In the genomic region with DNA sequence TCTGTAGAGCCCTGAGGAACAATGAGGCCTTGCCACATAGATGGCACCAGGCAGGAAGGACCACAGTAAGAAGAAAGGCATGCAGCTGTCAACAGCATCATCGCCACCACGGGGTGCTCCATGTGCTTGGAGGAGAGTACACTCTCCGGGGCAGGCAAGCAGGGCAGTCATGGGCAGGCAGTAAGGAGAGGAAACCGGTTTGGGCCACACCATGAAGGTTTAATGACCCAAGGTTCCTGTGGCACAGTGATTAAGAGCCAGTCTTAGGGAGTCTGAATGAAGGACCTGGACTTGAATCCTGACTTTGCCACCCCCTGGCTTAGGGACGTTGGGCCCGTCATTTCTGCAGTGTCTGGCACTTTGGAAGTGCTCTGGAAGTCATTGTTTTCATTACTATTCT, we compare ENCODE assay signal across 9 cellular contexts.
DNase-seq lines count a peak whose midpoint lies in the region; ATAC-seq and TF ChIP-seq lines count a peak whose summit lies in the region.
"Had no signal": no experiment of that assay in that cellular context is flagged by ENCODE, and none has a peak within 500 bp of the region (broad histone marks: within the 10 kb centered on the region; RNA-seq: fewer than 3 reads in every experiment).

No MANE protein-coding gene starts in this region.

- intact Hi-C loops in Right ventricle myocardium inferior (cut with DNase I) (no loop called here), posterior vena cava (cut with DNase I) (no loop called here)

- peak overlapping the region; percentile 82 for H3K27ac Mint-ChIP-seq in endothelial cell (ENCODE audit: unreplicated experiment)
- H3K27ac Mint-ChIP-seq in stimulated activated naive CD8-positive, alpha-beta T cell treated with anti-CD3 and anti-CD28 coated beads, Interleukin-15, amount 100 ng/mL, for 72 hours: peak overlapping the region in 1 of 2 donors; percentile 43

- H3K4me1 Mint-ChIP-seq in endothelial cell (ENCODE audit: unreplicated experiment): peaks cover 15% of the 10 kb centered on the region
- peaks cover 42% of the 10 kb centered on the region for H3K4me1 Mint-ChIP-seq in stimulated activated naive CD8-positive, alpha-beta T cell treated with anti-CD3 and anti-CD28 coated beads, Interleukin-15, amount 100 ng/mL, for 72 hours

- H3K27ac ChIP-seq in right atrium auricular region (no peak overlapping the region), VCaP (0 out of 2 replicates have a peak overlapping the region, but pooled peaks have one; percentile 57), osteoblast (ENCODE audit: low read depth, low read length) (no peak overlapping the region)

- H3K4me3 Mint-ChIP-seq in endothelial cell (ENCODE audit: unreplicated experiment): no peak overlapping the region
- peak overlapping the region; percentile 88 to 89 for H3K4me3 Mint-ChIP-seq in stimulated activated naive CD8-positive, alpha-beta T cell treated with anti-CD3 and anti-CD28 coated beads, Interleukin-15, amount 100 ng/mL, for 72 hours

- H3K36me3 ChIP-seq in right atrium auricular region (no peaks in the 10 kb centered on the region), osteoblast (ENCODE audit: insufficient read depth, low read length) (no peaks in the 10 kb centered on the region)

- no peak overlapping the region for H2AFZ ChIP-seq in osteoblast (ENCODE audit: low read length)

- peaks cover 4% of the 10 kb centered on the region for H3K36me3 Mint-ChIP-seq in endothelial cell (ENCODE audit: low read depth, unreplicated experiment)

- H3K9me3 Mint-ChIP-seq in endothelial cell (ENCODE audit: unreplicated experiment): no peaks in the 10 kb centered on the region
- H3K9me3 Mint-ChIP-seq in stimulated activated naive CD8-positive, alpha-beta T cell treated with anti-CD3 and anti-CD28 coated beads, Interleukin-15, amount 100 ng/mL, for 72 hours: no peaks in the 10 kb centered on the region

- peaks cover 16% of the 10 kb centered on the region for H3K27me3 Mint-ChIP-seq in endothelial cell (ENCODE audit: unreplicated experiment)
- no peaks in the 10 kb centered on the region for H3K27me3 Mint-ChIP-seq in stimulated activated naive CD8-positive, alpha-beta T cell treated with anti-CD3 and anti-CD28 coated beads, Interleukin-15, amount 100 ng/mL, for 72 hours

- no peaks in the 10 kb centered on the region for H4K20me1 ChIP-seq in osteoblast (ENCODE audit: insufficient read depth, low read length)

- ATAC-seq in Right ventricle myocardium inferior: peak; percentile 34
- ATAC-seq in stimulated activated naive CD8-positive, alpha-beta T cell treated with anti-CD3 and anti-CD28 coated beads, Interleukin-15, amount 100 ng/mL, for 72 hours: no peak

- H3K4me3 ChIP-seq in right atrium auricular region (no peak overlapping the region), osteoblast (ENCODE audit: insufficient read depth, low read length) (no peak overlapping the region)

- H3K4me2 ChIP-seq in osteoblast (ENCODE audit: insufficient read depth, low read length): no peak overlapping the region

- H3K9me3 ChIP-seq in right atrium auricular region (no peaks in the 10 kb centered on the region), osteoblast (ENCODE audit: low read depth, low read length) (no peaks in the 10 kb centered on the region)

- H3K79me2 ChIP-seq in osteoblast (ENCODE audit: insufficient read depth, low read length): no peaks in the 10 kb centered on the region

- DNase-seq in Right ventricle myocardium inferior (ENCODE audit: missing footprints): no peak
- no peak for DNase-seq in right atrium auricular region (ENCODE audit: low spot score)
- no peak for DNase-seq in endothelial cell (ENCODE audit: low spot score)
- no peak for DNase-seq in stimulated activated naive CD8-positive, alpha-beta T cell treated with anti-CD3 and anti-CD28 coated beads, Interleukin-15, amount 100 ng/mL, for 72 hours
- no peak for DNase-seq in osteoblast (ENCODE audit: insufficient read length, low spot score, missing footprints)
- no peak for DNase-seq in posterior vena cava (ENCODE audit: low spot score)
- DNase-seq in stimulated activated CD4-positive, alpha-beta T cell treated with anti-CD3 and anti-CD28 coated beads, Interleukin-15, amount 100 ng/mL, for 24 hours: no peak
- DNase-seq: NK-92 treated with Interleukin-12 subunit alpha and Interleukin-12 subunit beta, amount 100 ng/mL, for 24 hours had no signal

- H3K4me1 ChIP-seq in right atrium auricular region (peaks cover 0 to 16% of the 10 kb centered on the region in 2 donors), osteoblast (ENCODE audit: insufficient read depth, low read length) (peaks cover 4% of the 10 kb centered on the region)

- TF ChIP-seq CTCF in right atrium auricular region (IDR thresholded peaks at IDR 0.05): no peak
- TF ChIP-seq CTCF in VCaP (conservative IDR thresholded peaks at IDR 0.05): no peak
- TF ChIP-seq CTCF in endothelial cell (IDR thresholded peaks at IDR 0.05; ENCODE audit: unreplicated experiment): no peak
- TF ChIP-seq CTCF in osteoblast (IDR thresholded peaks at IDR 0.05; ENCODE audit: extremely low read depth, low read depth, low read length): no peak

- H3K27me3 ChIP-seq in right atrium auricular region: no peaks in the 10 kb centered on the region
- peaks cover 26% of the 10 kb centered on the region for H3K27me3 ChIP-seq in osteoblast (ENCODE audit: insufficient read depth, low read length)
